1 cellular context compared by ENCODE assay signal in genomic region chr13:21526707-21527454, GRCh38.
TF ChIP-seq lines count a peak whose summit lies in the region.

No MANE protein-coding gene starts in this region.

TF ChIP-seq in HepG2, 621 proteins besides CTCF, POLR2A, EP300 and RAD21 (continued from another document and continues in another):
- TF ChIP-seq BCL3 (CRISPR knock-in tag; IDR thresholded peaks at IDR 0.05): no peak
- 0 out of 2 replicates have a peak, but pooled peaks have one; percentile 52 for TF ChIP-seq HMG20B (CRISPR knock-in tag; conservative IDR thresholded peaks at IDR 0.05)
- TF ChIP-seq ADNP (CRISPR knock-in tag; IDR thresholded peaks at IDR 0.05): no peak
- TF ChIP-seq FOXJ3 (CRISPR knock-in tag; IDR thresholded peaks at IDR 0.05; ENCODE audit: borderline replicate concordance): peak; percentile 33; the same call in 1 of the 2 replicates
- TF ChIP-seq ZFP36L1 (CRISPR knock-in tag; IDR thresholded peaks at IDR 0.05): no peak
- no peak for TF ChIP-seq ZNF432 (CRISPR knock-in tag; IDR thresholded peaks at IDR 0.05; ENCODE audit: borderline replicate concordance)
- no peak for TF ChIP-seq SOX13 (IDR thresholded peaks at IDR 0.05)
- peak in 1 of 2 experiments; percentile 85; a peak in 2 of 4 replicates for TF ChIP-seq SOX13 (CRISPR knock-in tag; conservative IDR thresholded peaks at IDR 0.05 in 1 of 2, IDR thresholded peaks at IDR 0.05 in 1 of 2)
- no peak for TF ChIP-seq ATF4 (CRISPR knock-in tag; IDR thresholded peaks at IDR 0.05)
- TF ChIP-seq ZNF251 (CRISPR knock-in tag; IDR thresholded peaks at IDR 0.05): no peak
- TF ChIP-seq ZSCAN20 (CRISPR knock-in tag; IDR thresholded peaks at IDR 0.05; ENCODE audit: borderline replicate concordance): no peak
- TF ChIP-seq TEAD2 (CRISPR knock-in tag; IDR thresholded peaks at IDR 0.05): no peak
- peak; percentile 11 to 40; a peak in 1 of 4 replicates for TF ChIP-seq NR2F1 (CRISPR knock-in tag; IDR thresholded peaks at IDR 0.05)
- TF ChIP-seq ZNF253 (CRISPR knock-in tag; IDR thresholded peaks at IDR 0.05; ENCODE audit: borderline replicate concordance): no peak
- TF ChIP-seq ZNF263 (CRISPR knock-in tag; IDR thresholded peaks at IDR 0.05): no peak
- no peak for TF ChIP-seq SMARCE1 (IDR thresholded peaks at IDR 0.05; ENCODE audit: borderline replicate concordance)
- TF ChIP-seq CC2D1A (CRISPR knock-in tag; IDR thresholded peaks at IDR 0.05): no peak
- peak; percentile 22; the same call in 1 of the 2 replicates for TF ChIP-seq IKZF5 (CRISPR knock-in tag; IDR thresholded peaks at IDR 0.05)
- no peak for TF ChIP-seq ZNF572 (CRISPR knock-in tag; IDR thresholded peaks at IDR 0.05)
- TF ChIP-seq HNF1A (IDR thresholded peaks at IDR 0.05; ENCODE audit: low read depth): 0 out of 2 replicates have a peak, but pooled peaks have one; percentile 46
- TF ChIP-seq HNF1A (CRISPR knock-in tag; IDR thresholded peaks at IDR 0.05; ENCODE audit: borderline replicate concordance): no peak
- TF ChIP-seq SSRP1 (CRISPR knock-in tag; IDR thresholded peaks at IDR 0.05): no peak
- peak; percentile 58; the same call in 1 of the 2 replicates for TF ChIP-seq ZGPAT (CRISPR knock-in tag; IDR thresholded peaks at IDR 0.05)
- no peak for TF ChIP-seq DRAP1 (CRISPR knock-in tag; IDR thresholded peaks at IDR 0.05)
- TF ChIP-seq HDAC6 (IDR thresholded peaks at IDR 0.05; ENCODE audit: low read depth, low read length): no peak
- TF ChIP-seq SOX5 (CRISPR knock-in tag; IDR thresholded peaks at IDR 0.05; ENCODE audit: borderline replicate concordance): peak; percentile 64; the same call in 1 of the 2 replicates
- no peak for TF ChIP-seq NR1H2 (CRISPR knock-in tag; IDR thresholded peaks at IDR 0.05; ENCODE audit: borderline replicate concordance, low read depth)
- no peak for TF ChIP-seq ZNF12 (CRISPR knock-in tag; IDR thresholded peaks at IDR 0.05)
- peak; percentile 60 for TF ChIP-seq SAP130 (CRISPR knock-in tag; IDR thresholded peaks at IDR 0.05; ENCODE audit: low read depth)
- no peak for TF ChIP-seq GTF2F1 (IDR thresholded peaks at IDR 0.05; ENCODE audit: low read length)
- no peak for TF ChIP-seq HIC2 (CRISPR knock-in tag; IDR thresholded peaks at IDR 0.05; ENCODE audit: low read depth)
- TF ChIP-seq BCL6 (CRISPR knock-in tag; IDR thresholded peaks at IDR 0.05): peak; percentile 41; the same call in 1 of the 2 replicates
- TF ChIP-seq FOXO1 (CRISPR knock-in tag; IDR thresholded peaks at IDR 0.05): peak; percentile 81
- no peak for TF ChIP-seq EED (CRISPR knock-in tag; IDR thresholded peaks at IDR 0.05)
- peak; percentile 72 for TF ChIP-seq CREM (IDR thresholded peaks at IDR 0.05)
- TF ChIP-seq CREM (CRISPR knock-in tag; IDR thresholded peaks at IDR 0.05): no peak
- TF ChIP-seq TERF1 (CRISPR knock-in tag; IDR thresholded peaks at IDR 0.05): no peak
- TF ChIP-seq HNF1B (CRISPR knock-in tag; IDR thresholded peaks at IDR 0.05): no peak
- no peak for TF ChIP-seq ZNF781 (CRISPR knock-in tag; IDR thresholded peaks at IDR 0.05; ENCODE audit: borderline replicate concordance, not compliant biosample characterization)
- TF ChIP-seq PRDM15 (CRISPR knock-in tag; IDR thresholded peaks at IDR 0.05): no peak
- TF ChIP-seq ZNF34 (CRISPR knock-in tag; IDR thresholded peaks at IDR 0.05; ENCODE audit: borderline replicate concordance): no peak
- no peak for TF ChIP-seq CENPBD1 (CRISPR knock-in tag; IDR thresholded peaks at IDR 0.05; ENCODE audit: borderline replicate concordance, low read depth)
- TF ChIP-seq ZNF747 (CRISPR knock-in tag; IDR thresholded peaks at IDR 0.05; ENCODE audit: borderline replicate concordance): no peak
